ENCODE assay signal across 10 cellular contexts in the genomic region with DNA sequence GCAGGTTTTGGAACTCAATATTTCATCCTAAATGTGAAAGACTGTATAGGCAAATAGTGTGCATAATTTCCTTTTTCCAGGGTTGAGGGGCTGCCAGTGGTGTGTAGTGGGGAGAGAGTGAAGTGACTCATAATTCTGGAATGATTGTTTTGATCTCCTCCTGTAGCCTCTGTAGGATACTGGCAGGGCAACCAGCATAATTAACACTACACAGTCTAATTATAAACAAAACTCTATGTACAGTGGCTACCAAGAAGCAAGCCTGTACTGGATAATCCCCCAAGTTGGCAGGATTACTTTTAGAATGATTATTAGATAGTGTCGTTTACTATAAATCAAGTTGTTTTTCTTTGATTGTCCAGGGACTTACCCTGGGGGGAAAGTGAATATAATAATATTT. TPM values are rescaled to one million over a fixed set of nuclear protein-coding genes. Genes with fewer than 3 reads are reported as not detected.
DNase-seq lines count a peak whose midpoint lies in the region; ATAC-seq, FAIRE-seq and TF ChIP-seq lines count a peak whose summit lies in the region.
"Had no signal": no experiment of that assay in that cellular context is flagged by ENCODE, and none has a peak within 500 bp of the region (broad histone marks: within the 10 kb centered on the region; RNA-seq: fewer than 3 reads in every experiment).

No MANE protein-coding gene starts in this region.

- H3K9ac ChIP-seq in astrocyte (ENCODE audit: low read length) (no peak overlapping the region), keratinocyte (ENCODE audit: control insufficient read depth, extremely low read depth, insufficient read depth, low read length) (no peak overlapping the region)
- H3K9ac ChIP-seq: BLaER1 had no signal

- H3K9me3 ChIP-seq in breast epithelium: no peaks in the 10 kb centered on the region
- no peaks in the 10 kb centered on the region for H3K9me3 ChIP-seq in astrocyte (ENCODE audit: insufficient read depth, low read depth, low read length)
- H3K9me3 ChIP-seq in keratinocyte (ENCODE audit: control insufficient read depth, low read depth, low read length): no peaks in the 10 kb centered on the region
- H3K9me3 ChIP-seq in uterus: no peaks in the 10 kb centered on the region

- H2AFZ ChIP-seq in astrocyte (ENCODE audit: low read depth, low read length): no peak overlapping the region
- H2AFZ ChIP-seq in keratinocyte (ENCODE audit: control insufficient read depth, low read length): no peak overlapping the region

- H3K27ac Mint-ChIP-seq in MCF 10A (ENCODE audit: low read depth, unreplicated experiment) (peak overlapping the region; percentile 67), astrocyte (ENCODE audit: unreplicated experiment) (peak overlapping the region; percentile 54)
- H3K27ac Mint-ChIP-seq: activated CD8-positive, alpha-beta T cell treated with anti-CD3 and anti-CD28 coated beads, Interleukin-2, amount 10 ng/mL, durations not matched to agents 7 days and 5 days had no signal

- H4K20me1 ChIP-seq in astrocyte (ENCODE audit: insufficient read depth, low read length): peaks cover 15% of the 10 kb centered on the region
- H4K20me1 ChIP-seq in keratinocyte (ENCODE audit: control insufficient read depth, extremely low read depth, insufficient read depth, low read length): no peaks in the 10 kb centered on the region
- H4K20me1 ChIP-seq: BLaER1 had no signal

- TF ChIP-seq POLR2A in breast epithelium (IDR thresholded peaks at IDR 0.05) (no peak), uterus (IDR thresholded peaks at IDR 0.05) (no peak)

- FAIRE-seq in astrocyte (lab: Jason Lieb, UNC) (no peak), keratinocyte (lab: Jason Lieb, UNC) (peak; percentile 74)

- H3K36me3 ChIP-seq in breast epithelium: no peaks in the 10 kb centered on the region
- no peaks in the 10 kb centered on the region for H3K36me3 ChIP-seq in astrocyte (ENCODE audit: insufficient read depth, low read length)
- H3K36me3 ChIP-seq in keratinocyte (ENCODE audit: control insufficient read depth in 2 of 2, extremely low read depth in 1 of 2, insufficient read depth in 2 of 2, low read length in 2 of 2): no peaks in the 10 kb centered on the region
- H3K36me3 ChIP-seq in uterus: no peaks in the 10 kb centered on the region

- H3K79me2 ChIP-seq in astrocyte (ENCODE audit: insufficient read depth, low read length) (peaks cover 51% of the 10 kb centered on the region), keratinocyte (ENCODE audit: control insufficient read depth, insufficient read depth, low read length) (peaks cover 67% of the 10 kb centered on the region)

- H3K4me3 Mint-ChIP-seq in MCF 10A (ENCODE audit: unreplicated experiment) (no peak overlapping the region), astrocyte (ENCODE audit: unreplicated experiment) (no peak overlapping the region)
- H3K4me3 Mint-ChIP-seq: activated CD8-positive, alpha-beta T cell treated with anti-CD3 and anti-CD28 coated beads, Interleukin-2, amount 10 ng/mL, durations not matched to agents 7 days and 5 days had no signal

- POLR2A ChIA-PET in MCF 10A (lab: Yijun Ruan, JAX): no interaction called here

- no peaks in the 10 kb centered on the region for H3K36me3 Mint-ChIP-seq in MCF 10A (ENCODE audit: insufficient read depth, unreplicated experiment)
- peaks cover 3% of the 10 kb centered on the region for H3K36me3 Mint-ChIP-seq in astrocyte (ENCODE audit: low read depth, unreplicated experiment)

- H3K9me3 Mint-ChIP-seq in MCF 10A (ENCODE audit: unreplicated experiment): no peaks in the 10 kb centered on the region
- no peaks in the 10 kb centered on the region for H3K9me3 Mint-ChIP-seq in astrocyte (ENCODE audit: unreplicated experiment)

- H3K27me3 Mint-ChIP-seq in MCF 10A (ENCODE audit: insufficient read depth, unreplicated experiment) (no peaks in the 10 kb centered on the region), astrocyte (ENCODE audit: low read depth, unreplicated experiment) (no peaks in the 10 kb centered on the region)

- BruUV-seq in MCF 10A (replicated peaks; lab: Mats Ljungman, UMichigan): no TSS peak

- intact Hi-C loops in MCF 10A (cut with micrococcal nuclease): no loop called here
- intact Hi-C loops in breast epithelium (cut with DNase I; ENCODE audit: low total_unique reads): no loop called here
- intact Hi-C loops in uterus (cut with DNase I; ENCODE audit: low total_unique reads): no loop called here

- H3K4me1 Mint-ChIP-seq in MCF 10A (ENCODE audit: insufficient read depth, unreplicated experiment) (peaks cover 19% of the 10 kb centered on the region), astrocyte (ENCODE audit: low read depth, unreplicated experiment) (peaks cover 31% of the 10 kb centered on the region)

- H3K9me1 ChIP-seq in keratinocyte (ENCODE audit: control insufficient read depth, extremely low read depth, insufficient read depth, low read length): no peaks in the 10 kb centered on the region

- CTCF ChIA-PET in MCF 10A (lab: Yijun Ruan, JAX): interaction anchor here (0.5 kb wide), 1 partner anchor 278 kb away, joined by 3 read pairs; no protein-coding TSS in a partner anchor

- DNase-seq in MCF 10A (ENCODE audit: unreplicated experiment): peak; percentile 42
- DNase-seq in breast epithelium (ENCODE audit: low spot score in 2 of 2): no peak
- DNase-seq in astrocyte (ENCODE audit: low read depth): peak; percentile 68
- DNase-seq in keratinocyte (ENCODE audit: low read depth, low spot score): no peak
- no peak for DNase-seq in uterus
- no peak for DNase-seq in ecto neural progenitor cell (ENCODE audit: low spot score)
- DNase-seq: activated CD8-positive, alpha-beta T cell treated with anti-CD3 and anti-CD28 coated beads, Interleukin-2, amount 10 ng/mL, durations not matched to agents 7 days and 5 days had no signal

- TF ChIP-seq CTCF in MCF 10A (IDR thresholded peaks at IDR 0.05; ENCODE audit: unreplicated experiment) (no peak), breast epithelium (IDR thresholded peaks at IDR 0.05) (no peak), astrocyte (IDR thresholded peaks at IDR 0.05; ENCODE audit: insufficient read depth, low read depth, low read length) (no peak), keratinocyte (optimal IDR thresholded peaks at IDR 0.05 in 1 of 3, IDR thresholded peaks at IDR 0.05 in 1 of 3, conservative IDR thresholded peaks at IDR 0.05 in 1 of 3; ENCODE audit: extremely low read depth in 1 of 3, insufficient read depth in 2 of 3, low read length in 3 of 3) (no peak), uterus (IDR thresholded peaks at IDR 0.05) (no peak)

- no peaks in the 10 kb centered on the region for H3K27me3 ChIP-seq in breast epithelium
- H3K27me3 ChIP-seq in astrocyte (ENCODE audit: insufficient read depth, low read length): no peaks in the 10 kb centered on the region
- H3K27me3 ChIP-seq in keratinocyte (ENCODE audit: control insufficient read depth, extremely low read depth, insufficient read depth, low read length): no peaks in the 10 kb centered on the region
- no peaks in the 10 kb centered on the region for H3K27me3 ChIP-seq in uterus
- H3K27me3 ChIP-seq: BLaER1 had no signal

- dilution Hi-C loops in keratinocyte (cut with MboI; ENCODE audit: extremely low pct_ligation_motif_present, low sequenced_read_pairs): no loop called here

- no peak for ATAC-seq in HG02870 (IDR thresholded peaks at IDR 0.05; ENCODE audit: unreplicated experiment)
- no peak for ATAC-seq in HG02798 (IDR thresholded peaks at IDR 0.05; ENCODE audit: poor library complexity, unreplicated experiment)
- ATAC-seq: activated CD8-positive, alpha-beta T cell treated with anti-CD3 and anti-CD28 coated beads, Interleukin-2, amount 10 ng/mL, durations not matched to agents 7 days and 5 days had no signal

- H3K4me2 ChIP-seq in astrocyte (ENCODE audit: low read length) (peak overlapping the region; percentile 24), keratinocyte (ENCODE audit: control insufficient read depth, extremely low read depth, insufficient read depth, low read depth, low read length) (peak overlapping the region; percentile 57)
- H3K4me2 ChIP-seq: BLaER1 had no signal

- peak overlapping the region in 1 of 2 donors; percentile 12 for H3K27ac ChIP-seq in breast epithelium
- no peak overlapping the region for H3K27ac ChIP-seq in astrocyte (ENCODE audit: low read depth, low read length)
- H3K27ac ChIP-seq in keratinocyte (ENCODE audit: control insufficient read depth, insufficient read depth, low read length): peak overlapping the region; percentile 33
- peak overlapping the region; percentile 2 to 48 for H3K27ac ChIP-seq in uterus
- H3K27ac ChIP-seq: BLaER1 had no signal

- no peaks in the 10 kb centered on the region for H3K4me1 ChIP-seq in breast epithelium
- H3K4me1 ChIP-seq in astrocyte (ENCODE audit: insufficient read depth, low read length): peaks cover 14% of the 10 kb centered on the region
- H3K4me1 ChIP-seq in keratinocyte (ENCODE audit: control insufficient read depth, extremely low read depth, insufficient read depth, low read length): peaks cover 20% of the 10 kb centered on the region
- H3K4me1 ChIP-seq in uterus: peaks cover 0 to 5% of the 10 kb centered on the region in 2 donors

- no peak overlapping the region for H3K4me3 ChIP-seq in breast epithelium
- H3K4me3 ChIP-seq in astrocyte (ENCODE audit: insufficient read depth, low read depth, low read length): no peak overlapping the region
- H3K4me3 ChIP-seq in keratinocyte (ENCODE audit: control insufficient read depth in 2 of 3, extremely low read depth in 1 of 3, insufficient read depth in 2 of 3, low read depth in 1 of 3, low read length in 3 of 3): no peak overlapping the region
- no peak overlapping the region for H3K4me3 ChIP-seq in uterus
- H3K4me3 ChIP-seq: BLaER1 had no signal

RNA-seq across cellular contexts. Expression of gene LNPEP, which starts 32.2 kb away (rescaled TPM):
- total RNA-seq in MCF 10A (2022) (26.4 and 30.5 TPM in 2 replicates), breast epithelium (10 to 100 TPM; 64.6 to 71.2 (median 65.1) TPM), astrocyte (34.9 and 36.3 TPM in 2 replicates), uterus (10 to 100 TPM; 32.5 to 93.9 (median 51.1) TPM)
- polyA plus RNA-seq in keratinocyte: 20.1 to 26.6 TPM (median 24.6 TPM) in 3 replicates
- polyA plus RNA-seq in keratinocyte (2011; ENCODE audit: low read depth): 6.1 TPM
- 3.3 and 7.1 TPM in 2 replicates for polyA plus RNA-seq in keratinocyte (2011; cell fraction: cytosol; rRNA removed)
- 38.0 and 53.6 TPM in 2 replicates for polyA plus RNA-seq in keratinocyte (2011; cell fraction: nucleus; rRNA removed)
- polyA plus RNA-seq in keratinocyte (2012; ENCODE audit: low replicate concordance): 10.2 and 13.9 TPM in 2 replicates
- polyA minus RNA-seq in keratinocyte: 22.2 to 114 TPM (median 78.7 TPM) in 3 replicates
- 20.1 TPM for polyA minus RNA-seq in keratinocyte (2011; cell fraction: cytosol; rRNA and poly(A)+ RNA removed)
- polyA minus RNA-seq in keratinocyte (2011; cell fraction: nucleus; rRNA and poly(A)+ RNA removed): 107 and 229 TPM in 2 replicates

Comparison
In these comparisons a context has a peak if more than half of its experiments do, and no peak if none do; other contexts are left out.
1. DNase-seq: peak in MCF 10A (single experiment) and astrocyte (single experiment); none in breast epithelium (0 of 2), keratinocyte (single experiment), uterus (0 of 2) and ecto neural progenitor cell (single experiment).